ENCODE assay signal across 22 cellular contexts in genomic region chr6:42436825-42437224, GRCh38.
"Had no signal": no experiment of that assay in that cellular context is flagged by ENCODE, and none has a peak within 500 bp of the region (broad histone marks: within the 10 kb centered on the region; RNA-seq: fewer than 3 reads in every experiment).

No MANE protein-coding gene starts in this region.

- DNase-seq: activated CD4-positive, alpha-beta T cell treated with anti-CD3 and anti-CD28 coated beads for 1 hour; activated CD4-positive, alpha-beta T cell treated with anti-CD3 and anti-CD28 coated beads, Interleukin-2, amount 50 U/mL, for 1 hour; activated CD8-positive, alpha-beta T cell treated with anti-CD3 and anti-CD28 coated beads, Interleukin-2, amount 10 ng/mL, durations not matched to agents 7 days and 5 days; activated naive CD4-positive, alpha-beta T cell treated with Interleukin-2 at 50 U/mL for 16 hours; activated naive CD8-positive, alpha-beta T cell treated with anti-CD3 and anti-CD28 coated beads for 36 hours; activated T-cell treated with anti-CD3 and anti-CD28 coated beads, Interleukin-2, amount 50 U/mL, for 4 hours; kidney; lower lobe of right lung; naive thymus-derived CD4-positive, alpha-beta T cell; occipital lobe; small intestine; stimulated activated CD4-positive, alpha-beta T cell treated with anti-CD3 and anti-CD28 coated beads, Interleukin-2, amount 100 ng/mL, for 24 hours; stimulated activated naive CD4-positive, alpha-beta T cell; upper lobe of left lung had no signal

- H3K27me3 Mint-ChIP-seq: activated naive CD8-positive, alpha-beta T cell treated with anti-CD3 and anti-CD28 coated beads for 36 hours; naive thymus-derived CD4-positive, alpha-beta T cell had no signal

- H3K27ac ChIP-seq: coronary artery, foreskin keratinocyte, lower lobe of right lung, thoracic aorta, upper lobe of left lung, VCaP had no signal

- H3K4me3 Mint-ChIP-seq: activated CD8-positive, alpha-beta T cell treated with anti-CD3 and anti-CD28 coated beads, Interleukin-2, amount 10 ng/mL, durations not matched to agents 7 days and 5 days; activated naive CD8-positive, alpha-beta T cell treated with anti-CD3 and anti-CD28 coated beads for 36 hours; activated T-cell treated with anti-CD3 and anti-CD28 coated beads, Interleukin-2, amount 50 U/mL, for 4 hours; naive thymus-derived CD4-positive, alpha-beta T cell; neural crest cell had no signal

- FAIRE-seq: bronchial epithelial cell, kidney, small intestine had no signal

- ATAC-seq: activated CD8-positive, alpha-beta T cell treated with anti-CD3 and anti-CD28 coated beads, Interleukin-2, amount 10 ng/mL, durations not matched to agents 7 days and 5 days; activated T-cell treated with anti-CD3 and anti-CD28 coated beads, Interleukin-2, amount 50 U/mL, for 4 hours; foreskin keratinocyte; left lobe of liver; lower lobe of right lung; naive thymus-derived CD4-positive, alpha-beta T cell; sciatic nerve had no signal

- H3K4me1 ChIP-seq: foreskin keratinocyte had no signal

- H3K36me3 ChIP-seq: lower lobe of right lung, thoracic aorta, upper lobe of left lung had no signal

- H3K27me3 ChIP-seq: foreskin keratinocyte, upper lobe of left lung had no signal

- H3K4me3 ChIP-seq: coronary artery, lower lobe of right lung, thoracic aorta, upper lobe of left lung had no signal

- H3K27ac Mint-ChIP-seq: activated CD8-positive, alpha-beta T cell treated with anti-CD3 and anti-CD28 coated beads, Interleukin-2, amount 10 ng/mL, durations not matched to agents 7 days and 5 days; activated naive CD8-positive, alpha-beta T cell treated with anti-CD3 and anti-CD28 coated beads for 36 hours; naive thymus-derived CD4-positive, alpha-beta T cell had no signal
